Comparison of ENCODE assay signal across 16 cellular contexts in the genomic region with DNA sequence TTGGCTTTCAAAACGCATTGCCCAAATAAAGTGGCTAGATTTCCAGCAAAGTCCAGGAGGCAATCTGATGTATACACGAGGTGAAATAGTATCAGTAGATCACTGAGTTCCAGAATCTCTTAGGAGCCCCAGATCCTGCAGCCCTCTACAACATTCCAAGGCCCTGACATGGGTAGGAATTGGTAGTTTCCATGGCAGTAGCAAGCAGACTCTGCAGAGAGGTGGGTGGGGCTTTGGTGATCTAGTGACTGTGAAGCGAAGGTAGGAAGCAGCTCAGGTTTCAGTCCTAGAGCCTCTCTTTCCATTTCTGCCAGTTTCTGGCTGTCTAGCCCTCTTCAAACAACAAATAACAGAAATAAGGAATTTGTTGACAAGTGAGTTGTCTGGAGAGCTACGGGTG. TPM values are rescaled to one million over a fixed set of nuclear protein-coding genes. Genes with fewer than 3 reads are reported as not detected.
DNase-seq lines count a peak whose midpoint lies in the region; ATAC-seq and TF ChIP-seq lines count a peak whose summit lies in the region.
"Had no signal": no experiment of that assay in that cellular context is flagged by ENCODE, and none has a peak within 500 bp of the region (broad histone marks: within the 10 kb centered on the region; RNA-seq: fewer than 3 reads in every experiment).

No MANE protein-coding gene starts in this region.

- H3K27ac Mint-ChIP-seq in WTC11 (no peak overlapping the region), endothelial cell (ENCODE audit: unreplicated experiment) (no peak overlapping the region)

- H3K27me3 Mint-ChIP-seq in WTC11 (ENCODE audit: low read depth) (peaks cover 22% of the 10 kb centered on the region), endothelial cell (ENCODE audit: unreplicated experiment) (peaks cover 1% of the 10 kb centered on the region)

- peaks cover 36% of the 10 kb centered on the region for H3K36me3 Mint-ChIP-seq in WTC11
- H3K36me3 Mint-ChIP-seq in endothelial cell (ENCODE audit: low read depth, unreplicated experiment) = no peaks in the 10 kb centered on the region

- H3K9me3 ChIP-seq in HEK293 (ENCODE audit: control insufficient read depth, insufficient read depth, low read depth, low read length) = no peaks in the 10 kb centered on the region
- H3K9me3 ChIP-seq in tibial nerve = peaks cover 0 to 4% (median 0%) of the 10 kb centered on the region in 4 donors
- H3K9me3 ChIP-seq: pancreas had no signal

- no peak for TF ChIP-seq POLR2A in tibial nerve (IDR thresholded peaks at IDR 0.05)

- ATAC-seq in WTC11 (peak; percentile 100), GM21447 (IDR thresholded peaks at IDR 0.05; ENCODE audit: unreplicated experiment) (no peak)

- no peaks in the 10 kb centered on the region for H3K27me3 ChIP-seq in tibial nerve
- H3K27me3 ChIP-seq: BE2C, pancreas had no signal

- H3K9me3 Mint-ChIP-seq in WTC11 (peaks cover 44% of the 10 kb centered on the region), endothelial cell (ENCODE audit: unreplicated experiment) (no peaks in the 10 kb centered on the region)

- no peaks in the 10 kb centered on the region for H3K36me3 ChIP-seq in HEK293 (ENCODE audit: control insufficient read depth in 2 of 2, insufficient read depth in 1 of 2, low read length in 2 of 2)
- H3K36me3 ChIP-seq in tibial nerve = no peaks in the 10 kb centered on the region
- H3K36me3 ChIP-seq: BE2C, pancreas had no signal

- H3K4me3 Mint-ChIP-seq in WTC11 (no peak overlapping the region), endothelial cell (ENCODE audit: unreplicated experiment) (no peak overlapping the region)

- CTCF ChIA-PET in HEK293 (lab: Yijun Ruan, JAX) = interaction anchor here (0.7 to 1.5 kb wide), 2 partner anchors 11 kb away, joined by 3 to 4 read pairs; no protein-coding TSS in a partner anchor
- CTCF ChIA-PET in WTC11 (lab: Charles Lee) = no interaction called here

- H3K4me1 ChIP-seq in HEK293 (ENCODE audit: control insufficient read depth, insufficient read depth, low read length) = peaks cover 3% of the 10 kb centered on the region; the same call in 1 of the 2 replicates
- no peaks in the 10 kb centered on the region for H3K4me1 ChIP-seq in tibial nerve
- H3K4me1 ChIP-seq: BE2C, pancreas had no signal

- TF ChIP-seq CTCF in HEK293 (tag by site-specific recombination; IDR thresholded peaks at IDR 0.05) (no peak), WTC11 (IDR thresholded peaks at IDR 0.05) (no peak), tibial nerve (IDR thresholded peaks at IDR 0.05) (no peak), endothelial cell (IDR thresholded peaks at IDR 0.05; ENCODE audit: unreplicated experiment) (no peak)

- H3K4me1 Mint-ChIP-seq in WTC11 (no peaks in the 10 kb centered on the region; the same call in 1 of the 2 replicates), endothelial cell (ENCODE audit: unreplicated experiment) (no peaks in the 10 kb centered on the region)

- H3K27ac ChIP-seq in HEK293 (ENCODE audit: extremely low read depth, low read depth, low read length) (no peak overlapping the region), tibial nerve (no peak overlapping the region)
- H3K27ac ChIP-seq: pancreas had no signal

- POLR2A ChIA-PET in HEK293 (lab: Yijun Ruan, JAX) (interaction anchor here (0.7 kb wide), 1 partner anchor 10 kb away, joined by 3 read pairs; no protein-coding TSS in a partner anchor), WTC11 (lab: Charles Lee) (no interaction called here)

- DNase-seq in D341Med (ENCODE audit: low spot score) (peak; percentile 28), WTC11 (ENCODE audit: low spot score) (peak; percentile 53), left kidney (ENCODE audit: low read depth, low spot score) (peak; percentile 93), tibial nerve (ENCODE audit: low spot score in 2 of 2) (no peak), endothelial cell (ENCODE audit: low spot score) (no peak)
- no peak for DNase-seq in stimulated activated CD8-positive, alpha-beta memory T cell treated with anti-CD3 and anti-CD28 coated beads, Interleukin-4, amount 100 ng/mL, for 48 hours
- DNase-seq: activated CD4-positive, CD25-positive, alpha-beta regulatory T cell treated with anti-CD3 and anti-CD28 coated beads, Interleukin-2, amount 50 U/mL, for 72 hours; activated naive CD4-positive, alpha-beta T cell treated with Interleukin-2 at 50 U/mL for 16 hours; BE2C; foreskin fibroblast; pancreas; stimulated activated CD4-positive, alpha-beta T cell treated with anti-CD3 and anti-CD28 coated beads, Interleukin-12 subunit alpha, Interleukin-12 subunit beta, amount 100 ng/mL, for 4 hours; SW 1271 had no signal

- no peak for TF ChIP-seq EP300 in tibial nerve (IDR thresholded peaks at IDR 0.05)

- H3K4me3 ChIP-seq in HEK293 (ENCODE audit: low read depth, low read length) (no peak overlapping the region), tibial nerve (no peak overlapping the region)
- H3K4me3 ChIP-seq: pancreas had no signal

- WGBS in tibial nerve, 2 donors = 67 to 76% methylated on average over 4 of the region's 4 CpGs

TF ChIP-seq in HEK293, 187 proteins besides CTCF, POLR2A, EP300 and RAD21:
- TF ChIP-seq KLF9 (tag by site-specific recombination; IDR thresholded peaks at IDR 0.05; ENCODE audit: low read depth) (0 out of 2 replicates have a peak, but pooled peaks have one; percentile 28), ZNF174 (tag by site-specific recombination; IDR thresholded peaks at IDR 0.05) (no peak), ZNF350 (tag by site-specific recombination; IDR thresholded peaks at IDR 0.05) (no peak), ZNF221 (tag by site-specific recombination; IDR thresholded peaks at IDR 0.05; ENCODE audit: borderline replicate concordance) (no peak)

TF ChIP-seq in WTC11, 78 proteins besides CTCF, POLR2A, EP300 and RAD21 (continues in another document):
- TF ChIP-seq, protein P1, sequence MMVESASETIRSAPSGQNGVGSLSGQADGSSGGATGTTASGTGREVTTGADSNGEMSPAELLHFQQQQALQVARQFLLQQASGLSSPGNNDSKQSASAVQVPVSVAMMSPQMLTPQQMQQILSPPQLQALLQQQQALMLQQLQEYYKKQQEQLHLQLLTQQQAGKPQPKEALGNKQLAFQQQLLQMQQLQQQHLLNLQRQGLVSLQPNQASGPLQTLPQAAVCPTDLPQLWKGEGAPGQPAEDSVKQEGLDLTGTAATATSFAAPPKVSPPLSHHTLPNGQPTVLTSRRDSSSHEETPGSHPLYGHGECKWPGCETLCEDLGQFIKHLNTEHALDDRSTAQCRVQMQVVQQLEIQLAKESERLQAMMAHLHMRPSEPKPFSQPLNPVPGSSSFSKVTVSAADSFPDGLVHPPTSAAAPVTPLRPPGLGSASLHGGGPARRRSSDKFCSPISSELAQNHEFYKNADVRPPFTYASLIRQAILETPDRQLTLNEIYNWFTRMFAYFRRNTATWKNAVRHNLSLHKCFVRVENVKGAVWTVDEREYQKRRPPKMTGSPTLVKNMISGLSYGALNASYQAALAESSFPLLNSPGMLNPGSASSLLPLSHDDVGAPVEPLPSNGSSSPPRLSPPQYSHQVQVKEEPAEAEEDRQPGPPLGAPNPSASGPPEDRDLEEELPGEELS (CRISPR knock-in tag; IDR thresholded peaks at IDR 0.05) = no peak
- TF ChIP-seq SMAD3 (CRISPR knock-in tag; IDR thresholded peaks at IDR 0.05; ENCODE audit: borderline replicate concordance) (no peak), PRRX2 (CRISPR knock-in tag; IDR thresholded peaks at IDR 0.05) (no peak), ERG (CRISPR knock-in tag; IDR thresholded peaks at IDR 0.05) (no peak), ESRRA (CRISPR knock-in tag; IDR thresholded peaks at IDR 0.05; ENCODE audit: borderline replicate concordance) (no peak), TP53 (CRISPR knock-in tag; IDR thresholded peaks at IDR 0.05) (no peak), TEAD1 (CRISPR knock-in tag; IDR thresholded peaks at IDR 0.05) (no peak), NFE2L1 (CRISPR knock-in tag; IDR thresholded peaks at IDR 0.05) (no peak), ZNF396 (CRISPR knock-in tag; IDR thresholded peaks at IDR 0.05; ENCODE audit: borderline replicate concordance) (no peak), ZBTB21 (CRISPR knock-in tag; IDR thresholded peaks at IDR 0.05; ENCODE audit: borderline replicate concordance) (no peak), CREB1 (CRISPR knock-in tag; IDR thresholded peaks at IDR 0.05) (no peak), ZNF671 (CRISPR knock-in tag; IDR thresholded peaks at IDR 0.05) (no peak)
- TF ChIP-seq, protein P2, sequence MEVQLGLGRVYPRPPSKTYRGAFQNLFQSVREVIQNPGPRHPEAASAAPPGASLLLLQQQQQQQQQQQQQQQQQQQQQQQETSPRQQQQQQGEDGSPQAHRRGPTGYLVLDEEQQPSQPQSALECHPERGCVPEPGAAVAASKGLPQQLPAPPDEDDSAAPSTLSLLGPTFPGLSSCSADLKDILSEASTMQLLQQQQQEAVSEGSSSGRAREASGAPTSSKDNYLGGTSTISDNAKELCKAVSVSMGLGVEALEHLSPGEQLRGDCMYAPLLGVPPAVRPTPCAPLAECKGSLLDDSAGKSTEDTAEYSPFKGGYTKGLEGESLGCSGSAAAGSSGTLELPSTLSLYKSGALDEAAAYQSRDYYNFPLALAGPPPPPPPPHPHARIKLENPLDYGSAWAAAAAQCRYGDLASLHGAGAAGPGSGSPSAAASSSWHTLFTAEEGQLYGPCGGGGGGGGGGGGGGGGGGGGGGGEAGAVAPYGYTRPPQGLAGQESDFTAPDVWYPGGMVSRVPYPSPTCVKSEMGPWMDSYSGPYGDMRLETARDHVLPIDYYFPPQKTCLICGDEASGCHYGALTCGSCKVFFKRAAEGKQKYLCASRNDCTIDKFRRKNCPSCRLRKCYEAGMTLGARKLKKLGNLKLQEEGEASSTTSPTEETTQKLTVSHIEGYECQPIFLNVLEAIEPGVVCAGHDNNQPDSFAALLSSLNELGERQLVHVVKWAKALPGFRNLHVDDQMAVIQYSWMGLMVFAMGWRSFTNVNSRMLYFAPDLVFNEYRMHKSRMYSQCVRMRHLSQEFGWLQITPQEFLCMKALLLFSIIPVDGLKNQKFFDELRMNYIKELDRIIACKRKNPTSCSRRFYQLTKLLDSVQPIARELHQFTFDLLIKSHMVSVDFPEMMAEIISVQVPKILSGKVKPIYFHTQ (CRISPR knock-in tag; IDR thresholded peaks at IDR 0.05) = no peak

RNA-seq across cellular contexts. Expression of gene SGPP2, which starts 13.8 kb away (rescaled TPM):
- total RNA-seq in WTC11 (2021) (0.07 to 0.11 TPM (median 0.07 TPM) in 3 replicates), tibial nerve (not detected), endothelial cell (ENCODE audit: unreplicated experiment) (not detected)
- total RNA-seq: G401 had no signal

Comparison
In these comparisons a context has a peak if more than half of its experiments do, and no peak if none do; other contexts are left out.
1. DNase-seq: peak in D341Med (single experiment), WTC11 (single experiment) and left kidney (single experiment); none in stimulated activated CD8-positive, alpha-beta memory T cell treated with anti-CD3 and anti-CD28 coated beads, Interleukin-4, amount 100 ng/mL, for 48 hours (single experiment), tibial nerve (0 of 2) and endothelial cell (single experiment).